Comparison of ENCODE assay signal across 8 cellular contexts in genomic region chr4:139453041-139453370, GRCh38. TPM values are rescaled to one million over a fixed set of nuclear protein-coding genes. Genes with fewer than 3 reads are reported as not detected.
A peak's percentile ranks its signal among the peaks of the same experiment; 100 is the strongest.
DNase-seq lines count a peak whose midpoint lies in the region; ATAC-seq and TF ChIP-seq lines count a peak whose summit lies in the region.

No MANE protein-coding gene starts in this region.

- ATAC-seq in GM19035 (IDR thresholded peaks at IDR 0.05; ENCODE audit: unreplicated experiment) = peak; percentile 46
- peak; percentile 63 for ATAC-seq in HG03175 (IDR thresholded peaks at IDR 0.05; ENCODE audit: unreplicated experiment)

- H3K27ac ChIP-seq in CD8-positive, alpha-beta memory T cell (ENCODE audit: low read depth, low read length) = peak overlapping the region; percentile 96
- peak overlapping the region; percentile 97 to 98 for H3K27ac ChIP-seq in prostate gland

- WGBS in prostate gland = 1% methylated on average over 15 of the region's 15 CpGs

- H3K4me3 Mint-ChIP-seq in CD8-positive, alpha-beta memory T cell = peak overlapping the region; percentile 87 to 99 (median 96)

- peak in 4 of 5 donors; percentile 55 to 85 (median 70) for DNase-seq in CD8-positive, alpha-beta memory T cell
- DNase-seq in NCI-H69 (lab: John Stamatoyannopoulos, UW) = peak; percentile 86
- DNase-seq in activated T-cell treated with anti-CD3 and anti-CD28 coated beads for 4 hours = peak; percentile 47
- DNase-seq in germinal center (ENCODE audit: low spot score) = peak; percentile 77
- peak; percentile 47 for DNase-seq in prostate gland (ENCODE audit: low spot score)
- no peak for DNase-seq in GM03348 (ENCODE audit: low spot score)

- H3K27ac Mint-ChIP-seq in CD8-positive, alpha-beta memory T cell = peak overlapping the region; percentile 98 to 99 (median 99)

- peaks cover 0 to 14% (median 0%) of the 10 kb centered on the region in 3 donors for H3K36me3 Mint-ChIP-seq in CD8-positive, alpha-beta memory T cell

- no peaks in the 10 kb centered on the region for H3K36me3 ChIP-seq in CD8-positive, alpha-beta memory T cell (ENCODE audit: insufficient read depth, low read length)
- H3K36me3 ChIP-seq in prostate gland = no peaks in the 10 kb centered on the region

- TF ChIP-seq CTCF in prostate gland (IDR thresholded peaks at IDR 0.05) = peak in 3 of 4 experiments; percentile 8 to 47 (median 42)

- H3K4me1 Mint-ChIP-seq in CD8-positive, alpha-beta memory T cell = peaks cover 56 to 60% (median 57%) of the 10 kb centered on the region in 3 donors

- peak overlapping the region; percentile 92 for H3K4me3 ChIP-seq in CD8-positive, alpha-beta memory T cell (ENCODE audit: low read length)
- peak overlapping the region; percentile 64 to 81 for H3K4me3 ChIP-seq in prostate gland

- TF ChIP-seq POLR2A in prostate gland (IDR thresholded peaks at IDR 0.05) = no peak

- H3K27me3 ChIP-seq in CD8-positive, alpha-beta memory T cell (ENCODE audit: insufficient read depth, low read length, poor library complexity, severe bottlenecking) = no peaks in the 10 kb centered on the region
- no peaks in the 10 kb centered on the region for H3K27me3 ChIP-seq in prostate gland (replicated peaks; ENCODE audit: insufficient read depth)

- intact Hi-C loops in prostate gland (cut with DNase I) = loop anchor here (5.0 kb wide), 2 partner anchors 104 to 151 kb away; partner anchors contain the start of genes NAA15, NDUFC1 and SETD7

- no peaks in the 10 kb centered on the region for H3K9me3 Mint-ChIP-seq in CD8-positive, alpha-beta memory T cell

- POLR2A ChIA-PET in CD8-positive, alpha-beta memory T cell (lab: Charles Lee) = interaction anchor here (0.8 to 2.5 kb wide), 5 partner anchors 103 to 920 kb away, joined by 3 to 31 read pairs (median 9); partner anchors contain the start of genes NAA15, NDUFC1, SCOC and SETD7

- H3K9me3 ChIP-seq in CD8-positive, alpha-beta memory T cell (ENCODE audit: low read length) = no peaks in the 10 kb centered on the region
- no peaks in the 10 kb centered on the region for H3K9me3 ChIP-seq in prostate gland

- H3K27me3 Mint-ChIP-seq in CD8-positive, alpha-beta memory T cell = peaks cover 0 to 2% of the 10 kb centered on the region in 2 donors

- H3K4me1 ChIP-seq in CD8-positive, alpha-beta memory T cell (ENCODE audit: insufficient read depth, low read length) = peaks cover 46% of the 10 kb centered on the region
- H3K4me1 ChIP-seq in prostate gland (replicated peaks) = peaks cover 4% of the 10 kb centered on the region

- CTCF ChIA-PET in CD8-positive, alpha-beta memory T cell (lab: Charles Lee) = interaction anchor here (0.7 to 2.0 kb wide), 12 partner anchors 8 to 422 kb away, joined by 3 to 7 read pairs (median 4); partner anchors contain the start of gene SETD7

RNA-seq across cellular contexts. Expression of gene RAB33B, which starts 0.9 kb away (rescaled TPM):
- total RNA-seq in CD8-positive, alpha-beta memory T cell = 1 to 10 TPM; 5.6 to 6.2 TPM
- 8.4 TPM for polyA plus RNA-seq in CD8-positive, alpha-beta memory T cell
- 10 to 100 TPM in 1 of 2 donors, 1 to 10 TPM in 1; 6.2 to 12.0 TPM for total RNA-seq in prostate gland
